In the genomic region with DNA sequence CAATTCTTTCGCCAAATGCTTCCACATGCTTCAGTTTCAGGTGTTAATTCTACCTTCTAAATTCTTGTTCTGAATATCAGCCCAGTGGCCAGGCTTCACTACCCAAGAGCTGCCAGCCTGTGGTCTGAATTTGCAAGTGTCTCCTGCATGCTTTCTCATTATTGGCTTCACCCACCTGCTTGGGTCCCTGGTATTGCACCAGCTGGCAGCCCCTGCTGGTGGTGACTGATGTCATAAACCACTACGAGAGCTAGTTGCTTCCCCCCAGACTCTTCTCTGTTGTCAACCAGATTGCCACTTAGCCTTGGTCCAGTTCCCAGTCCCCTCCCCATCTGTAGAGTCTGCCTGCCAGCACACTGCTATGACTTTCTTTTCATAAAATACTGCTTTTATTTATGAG, we compare ENCODE assay signal across 9 cellular contexts.
DNase-seq lines count a peak whose midpoint lies in the region; ATAC-seq, FAIRE-seq and TF ChIP-seq lines count a peak whose summit lies in the region.
"Had no signal": no experiment of that assay in that cellular context is flagged by ENCODE, and none has a peak within 500 bp of the region (broad histone marks: within the 10 kb centered on the region; RNA-seq: fewer than 3 reads in every experiment).

No MANE protein-coding gene starts in this region.

- RAD21 ChIA-PET in GM12878 (lab: Charles Lee; ENCODE audit: unreplicated experiment): interaction anchor here (0.9 to 1.2 kb wide), 2 partner anchors 98 to 108 kb away, joined by 3 to 5 read pairs; no protein-coding TSS in a partner anchor

- BruUV-seq in GM12878 (replicated peaks; lab: Mats Ljungman, UMichigan) (no TSS peak), mammary epithelial cell (replicated peaks; lab: Mats Ljungman, UMichigan) (no TSS peak)

- in situ Hi-C loops in GM12878 (cut with MboI): no loop called here
- in situ Hi-C loops in mammary epithelial cell (cut with MboI; ENCODE audit: low sequenced_read_pairs in 2 of 2): no loop called here

- H3K79me2 ChIP-seq in GM12878 (ENCODE audit: control insufficient read depth, insufficient read depth, low read length) (no peaks in the 10 kb centered on the region), mammary epithelial cell (ENCODE audit: insufficient read depth, low read length) (no peaks in the 10 kb centered on the region)

- no peaks in the 10 kb centered on the region for H3K4me1 Mint-ChIP-seq in activated CD4-positive, alpha-beta T cell treated with anti-CD3 and anti-CD28 coated beads, Interleukin-2, amount 10 ng/mL, durations not matched to agents 24 days and 14 days

- no peak for TF ChIP-seq POLR2A in GM12878 (IDR thresholded peaks at IDR 0.05; ENCODE audit: low read depth, low read length)

- H3K27me3 ChIP-seq in GM12878 (replicated peaks in 1 of 2; ENCODE audit: control insufficient read depth in 2 of 2, insufficient read depth in 2 of 2, low read length in 1 of 2) (no peaks in the 10 kb centered on the region), mammary epithelial cell (ENCODE audit: insufficient read depth, low read length) (no peaks in the 10 kb centered on the region)

- H3K9me3 Mint-ChIP-seq in activated CD4-positive, alpha-beta T cell treated with anti-CD3 and anti-CD28 coated beads, Interleukin-2, amount 10 ng/mL, durations not matched to agents 24 days and 14 days: peaks cover 12% of the 10 kb centered on the region

- peaks cover 19% of the 10 kb centered on the region for H3K4me1 ChIP-seq in GM12878 (ENCODE audit: control insufficient read depth, insufficient read depth, low read length)
- H3K4me1 ChIP-seq in mammary epithelial cell (ENCODE audit: insufficient read depth, low read length): no peaks in the 10 kb centered on the region

- TF ChIP-seq EP300 in GM12878 (IDR thresholded peaks at IDR 0.05; ENCODE audit: borderline replicate concordance in 1 of 2, control insufficient read depth in 1 of 2, low read depth in 2 of 2, low read length in 2 of 2): peak in 1 of 2 experiments; percentile 56; a peak in 1 of 4 replicates

- H3K9me3 ChIP-seq in GM12878 (replicated peaks; ENCODE audit: control insufficient read depth, insufficient read depth, low read length) (no peaks in the 10 kb centered on the region; the same call in 1 of the 3 replicates), mammary epithelial cell (replicated peaks; ENCODE audit: insufficient read depth, low read length) (no peaks in the 10 kb centered on the region)

- no peak overlapping the region for H3K27ac Mint-ChIP-seq in activated CD4-positive, alpha-beta T cell treated with anti-CD3 and anti-CD28 coated beads, Interleukin-2, amount 10 ng/mL, durations not matched to agents 24 days and 14 days
- H3K27ac Mint-ChIP-seq: dendritic cell treated with granulocyte-macrophage colony-stimulating factor and Interleukin-4, amounts not matched to agents 40 ng/mL and 50 ng/mL, for 4 days had no signal

- H3K36me3 ChIP-seq in GM12878 (ENCODE audit: control insufficient read depth in 2 of 2, insufficient read depth in 2 of 2, low read length in 1 of 2) (no peaks in the 10 kb centered on the region), mammary epithelial cell (ENCODE audit: insufficient read depth, low read length) (no peaks in the 10 kb centered on the region)

- ATAC-seq in GM18511 (IDR thresholded peaks at IDR 0.05; ENCODE audit: unreplicated experiment) (peak; percentile 76), GM21737 (IDR thresholded peaks at IDR 0.05; ENCODE audit: unreplicated experiment) (peak; percentile 80), HG03521 (IDR thresholded peaks at IDR 0.05; ENCODE audit: unreplicated experiment) (peak; percentile 72), GM12878 (peak; percentile 90)

- H3K4me3 Mint-ChIP-seq in activated CD4-positive, alpha-beta T cell treated with anti-CD3 and anti-CD28 coated beads, Interleukin-2, amount 10 ng/mL, durations not matched to agents 24 days and 14 days: no peak overlapping the region
- H3K4me3 Mint-ChIP-seq: dendritic cell treated with granulocyte-macrophage colony-stimulating factor and Interleukin-4, amounts not matched to agents 40 ng/mL and 50 ng/mL, for 4 days had no signal

- no peak overlapping the region for H2AFZ ChIP-seq in GM12878 (ENCODE audit: control insufficient read depth, low read depth, low read length)
- H2AFZ ChIP-seq in mammary epithelial cell (ENCODE audit: low read depth, low read length): no peak overlapping the region

- peaks cover 2% of the 10 kb centered on the region for H3K27me3 Mint-ChIP-seq in activated CD4-positive, alpha-beta T cell treated with anti-CD3 and anti-CD28 coated beads, Interleukin-2, amount 10 ng/mL, durations not matched to agents 24 days and 14 days
- H3K27me3 Mint-ChIP-seq: dendritic cell treated with granulocyte-macrophage colony-stimulating factor and Interleukin-4, amounts not matched to agents 40 ng/mL and 50 ng/mL, for 4 days had no signal

- H3K4me3 ChIP-seq in GM12878 (no peak overlapping the region), mammary epithelial cell (replicated peaks in 1 of 3; ENCODE audit: insufficient read depth in 1 of 3, low read depth in 2 of 3, low read length in 3 of 3) (no peak overlapping the region)

- dilution Hi-C loops in mammary epithelial cell (cut with HindIII; ENCODE audit: low sequenced_read_pairs): no loop called here

- H3K4me2 ChIP-seq in GM12878 (ENCODE audit: control insufficient read depth, insufficient read depth) (no peak overlapping the region; the same call in 1 of the 2 replicates), mammary epithelial cell (ENCODE audit: insufficient read depth, low read depth, low read length) (no peak overlapping the region)

- TF ChIP-seq CTCF in GM12878 (IDR thresholded peaks at IDR 0.05 in 2 of 3, conservative IDR thresholded peaks at IDR 0.05 in 1 of 3; ENCODE audit: control insufficient read depth in 2 of 3, extremely low read depth in 1 of 3, insufficient read depth in 1 of 3, low read depth in 3 of 3, low read length in 3 of 3) (no peak), GM10248 (IDR thresholded peaks at IDR 0.05; ENCODE audit: control extremely low read depth, extremely low read depth, low read depth, missing control alignments) (no peak), mammary epithelial cell (conservative IDR thresholded peaks at IDR 0.05 in 1 of 2, IDR thresholded peaks at IDR 0.05 in 1 of 2; ENCODE audit: extremely low read depth in 1 of 2, insufficient read depth in 1 of 2, low read depth in 1 of 2, low read length in 2 of 2) (no peak)

- SMC1A ChIA-PET in GM12878 (lab: Charles Lee; ENCODE audit: uncharacterized antibody, unreplicated experiment): interaction anchor here (0.9 to 3.2 kb wide), 7 partner anchors 13 to 196 kb away, joined by 3 to 18 read pairs (median 4); no protein-coding TSS in a partner anchor

- no peaks in the 10 kb centered on the region for H4K20me1 ChIP-seq in GM12878 (ENCODE audit: control insufficient read depth, insufficient read depth)
- no peaks in the 10 kb centered on the region for H4K20me1 ChIP-seq in mammary epithelial cell (ENCODE audit: insufficient read depth, low read length)

- H3K9ac ChIP-seq in GM12878 (ENCODE audit: control insufficient read depth, insufficient read depth, low read length) (no peak overlapping the region), mammary epithelial cell (ENCODE audit: insufficient read depth, low read length) (no peak overlapping the region)

- peak; percentile 84 for DNase-seq in GM12878 (ENCODE audit: low read depth, low spot score)
- DNase-seq in activated T-cell treated with anti-CD3 and anti-CD28 coated beads for 4 hours: no peak
- no peak for DNase-seq in GM10248 (ENCODE audit: extremely low spot score)
- no peak for DNase-seq in activated CD4-positive, alpha-beta T cell treated with anti-CD3 and anti-CD28 coated beads, Interleukin-2, amount 10 ng/mL, durations not matched to agents 24 days and 14 days
- DNase-seq in mammary epithelial cell: no peak

- CTCF ChIA-PET in GM12878 (lab: Yijun Ruan, JAX) (interaction anchor here (1.0 kb wide), 1 partner anchor 70 kb away, joined by 3 read pairs; no protein-coding TSS in a partner anchor), GM10248 (lab: Yijun Ruan, JAX) (interaction anchor here (1.0 kb wide), 1 partner anchor 9 kb away, joined by 4 read pairs; no protein-coding TSS in a partner anchor), mammary epithelial cell (lab: Charles Lee; ENCODE audit: low non-redundant PET) (no interaction called here)

- WGBS in GM12878 (ENCODE audit: insufficient coverage, insufficient replicate concordance, low lambda C conversion rate, missing lambda C conversion rate): 0% methylated on average over 2 of the region's 2 CpGs
- WGBS in mammary epithelial cell (ENCODE audit: low coverage, missing lambda C conversion rate): 92% methylated on average over 2 of the region's 2 CpGs

- POLR2A ChIA-PET in GM12878 (lab: Charles Lee) (no interaction called here), GM10248 (lab: Yijun Ruan, JAX) (interaction anchor here (1.1 kb wide), 1 partner anchor 196 kb away, joined by 3 read pairs; no protein-coding TSS in a partner anchor)

- peaks cover 1% of the 10 kb centered on the region for H3K36me3 Mint-ChIP-seq in activated CD4-positive, alpha-beta T cell treated with anti-CD3 and anti-CD28 coated beads, Interleukin-2, amount 10 ng/mL, durations not matched to agents 24 days and 14 days (ENCODE audit: low read depth)

- TF ChIP-seq RAD21 in GM12878 (IDR thresholded peaks at IDR 0.05; ENCODE audit: insufficient read depth, low read depth, low read length): no peak

- FAIRE-seq in GM12878 (lab: Jason Lieb, UNC): peak; percentile 23

- intact Hi-C loops in GM12878 (cut with micrococcal nuclease; ENCODE audit: unreplicated experiment): no loop called here
- intact Hi-C loops in activated CD4-positive, alpha-beta T cell treated with anti-CD3 and anti-CD28 coated beads, Interleukin-2, amount 10 ng/mL, durations not matched to agents 24 days and 14 days (cut with micrococcal nuclease): no loop called here
- intact Hi-C loops in mammary epithelial cell (cut with micrococcal nuclease): no loop called here

- H3K27ac ChIP-seq in GM12878 (ENCODE audit: control insufficient read depth, insufficient read depth) (no peak overlapping the region; the same call in 1 of the 2 replicates), mammary epithelial cell (ENCODE audit: insufficient read depth, low read depth, low read length) (no peak overlapping the region)

TF ChIP-seq in GM12878, 131 proteins besides CTCF, POLR2A, EP300 and RAD21 (continues in another document):
- TF ChIP-seq IKZF2 (IDR thresholded peaks at IDR 0.05) (peak in 1 of 2 experiments; percentile 33; a peak in 1 of 4 replicates), CEBPB (IDR thresholded peaks at IDR 0.05; ENCODE audit: borderline replicate concordance in 1 of 2, low read depth in 2 of 2, low read length in 2 of 2) (no peak), POLR2AphosphoS2 (IDR thresholded peaks at IDR 0.05; ENCODE audit: low read depth, low read length) (no peak), NR2C1 (IDR thresholded peaks at IDR 0.05) (no peak)
